In genomic region chr10:80552151-80552646, GRCh38 we compare ENCODE assay signal across 1 cellular context.
TF ChIP-seq lines count a peak whose summit lies in the region.

No MANE protein-coding gene starts in this region.

TF ChIP-seq in HEK293, 187 proteins besides CTCF, POLR2A, EP300 and RAD21 (continued from another document):
- TF ChIP-seq ZBTB49 (tag by site-specific recombination; IDR thresholded peaks at IDR 0.05; ENCODE audit: low read depth): no peak
- TF ChIP-seq ZIC2 (tag by site-specific recombination; IDR thresholded peaks at IDR 0.05): peak; percentile 95
- 0 out of 2 replicates have a peak, but pooled peaks have one; percentile 23 for TF ChIP-seq ZNF341 (tag by site-specific recombination; IDR thresholded peaks at IDR 0.05; ENCODE audit: low read depth)
- no peak for TF ChIP-seq MYNN (tag by site-specific recombination; IDR thresholded peaks at IDR 0.05; ENCODE audit: borderline replicate concordance)
- no peak for TF ChIP-seq TSHZ1 (tag by site-specific recombination; IDR thresholded peaks at IDR 0.05; ENCODE audit: borderline replicate concordance)
- no peak for TF ChIP-seq TRIM28 (IDR thresholded peaks at IDR 0.05; ENCODE audit: borderline replicate concordance, low read length)
- no peak for TF ChIP-seq ZFP69B (tag by site-specific recombination; IDR thresholded peaks at IDR 0.05)
- TF ChIP-seq RBAK (tag by site-specific recombination; IDR thresholded peaks at IDR 0.05): no peak
- no peak for TF ChIP-seq AEBP2 (tag by site-specific recombination; IDR thresholded peaks at IDR 0.05; ENCODE audit: borderline replicate concordance)
- TF ChIP-seq ZNF544 (tag by site-specific recombination; IDR thresholded peaks at IDR 0.05): no peak
- peak; percentile 53; the same call in 1 of the 2 replicates for TF ChIP-seq ZBTB17 (tag by site-specific recombination; IDR thresholded peaks at IDR 0.05)
- no peak for TF ChIP-seq ZNF629 (tag by site-specific recombination; IDR thresholded peaks at IDR 0.05)
- TF ChIP-seq SALL2 (tag by site-specific recombination; IDR thresholded peaks at IDR 0.05; ENCODE audit: borderline replicate concordance): no peak
- TF ChIP-seq ZNF239 (tag by site-specific recombination; IDR thresholded peaks at IDR 0.05): no peak
- no peak for TF ChIP-seq ZNF174 (tag by site-specific recombination; IDR thresholded peaks at IDR 0.05)
- TF ChIP-seq ZNF558 (tag by site-specific recombination; IDR thresholded peaks at IDR 0.05): no peak
- no peak for TF ChIP-seq REST (tag by site-specific recombination; IDR thresholded peaks at IDR 0.05)
- no peak for TF ChIP-seq ZBTB11 (tag by site-specific recombination; conservative IDR thresholded peaks at IDR 0.05; ENCODE audit: low read depth)
